Comparison of ENCODE assay signal across 1 cellular context in genomic region chr16:12803203-12804093, GRCh38.
TF ChIP-seq lines count a peak whose summit lies in the region.

Gene CPPED1 (minus strand): TSS chr16:12803887. CDS start chr16:12803776, 111 bp downstream.

TF ChIP-seq in HepG2, 621 proteins besides CTCF, POLR2A, EP300 and RAD21 (continued from another document and continues in another):
- TF ChIP-seq ZBTB39 (CRISPR knock-in tag; IDR thresholded peaks at IDR 0.05) (peak; percentile 46), ZBTB1 (CRISPR knock-in tag; IDR thresholded peaks at IDR 0.05; ENCODE audit: borderline replicate concordance) (no peak), DPF2 (CRISPR knock-in tag; IDR thresholded peaks at IDR 0.05; ENCODE audit: borderline replicate concordance, low read depth) (peak; percentile 24; the same call in 1 of the 2 replicates), FIP1L1 (IDR thresholded peaks at IDR 0.05; ENCODE audit: borderline replicate concordance, insufficient read depth, low read depth, low read length) (peak; percentile 99), ZNF687 (CRISPR knock-in tag; IDR thresholded peaks at IDR 0.05) (peak; percentile 99), ZNF235 (CRISPR knock-in tag; IDR thresholded peaks at IDR 0.05; ENCODE audit: borderline replicate concordance) (peak; percentile 86; the same call in 1 of the 2 replicates), MATR3 (CRISPR knock-in tag; IDR thresholded peaks at IDR 0.05) (0 out of 2 replicates have a peak, but pooled peaks have one; percentile 40), HNRNPH1 (optimal IDR thresholded peaks at IDR 0.05; ENCODE audit: low read depth, low read length) (no peak), FOSL2 (CRISPR knock-in tag; IDR thresholded peaks at IDR 0.05) (no peak; the same call in none of the 2 replicates), ZNF367 (CRISPR knock-in tag; IDR thresholded peaks at IDR 0.05; ENCODE audit: borderline replicate concordance) (peak; percentile 92), ZNF570 (CRISPR knock-in tag; IDR thresholded peaks at IDR 0.05; ENCODE audit: borderline replicate concordance) (peak; percentile 15; the same call in 1 of the 2 replicates), GMEB2 (CRISPR knock-in tag; IDR thresholded peaks at IDR 0.05; ENCODE audit: low read depth) (peak; percentile 31; the same call in 1 of the 2 replicates), ZNF552 (CRISPR knock-in tag; IDR thresholded peaks at IDR 0.05; ENCODE audit: borderline replicate concordance) (peak; percentile 95), SMC3 (IDR thresholded peaks at IDR 0.05; ENCODE audit: low read length) (no peak; the same call in 1 of the 2 replicates), SPEN (CRISPR knock-in tag; IDR thresholded peaks at IDR 0.05; ENCODE audit: low read depth) (peak; percentile 99), ZNF883 (CRISPR knock-in tag; IDR thresholded peaks at IDR 0.05; ENCODE audit: not compliant biosample characterization) (peak; percentile 97), MAFF (IDR thresholded peaks at IDR 0.05; ENCODE audit: low read depth, low read length) (0 out of 2 replicates have a peak, but pooled peaks have one; percentile 6), ZNF276 (CRISPR knock-in tag; IDR thresholded peaks at IDR 0.05; ENCODE audit: low read depth) (peak; percentile 98), GATAD2A (CRISPR knock-in tag; IDR thresholded peaks at IDR 0.05) (peak; percentile 95), ZNF468 (CRISPR knock-in tag; IDR thresholded peaks at IDR 0.05) (0 out of 2 replicates have a peak, but pooled peaks have one; percentile 80), RAD51 (IDR thresholded peaks at IDR 0.05; ENCODE audit: borderline replicate concordance) (no peak), GABPB1 (CRISPR knock-in tag; IDR thresholded peaks at IDR 0.05) (peak; percentile 98), FOXO1 (CRISPR knock-in tag; IDR thresholded peaks at IDR 0.05) (peak; percentile 89), ZBTB20 (CRISPR knock-in tag; IDR thresholded peaks at IDR 0.05; ENCODE audit: borderline replicate concordance, low read depth) (peak; percentile 99), ZBTB3 (CRISPR knock-in tag; IDR thresholded peaks at IDR 0.05; ENCODE audit: borderline replicate concordance, low read depth) (peak; percentile 88), ZNF318 (CRISPR knock-in tag; IDR thresholded peaks at IDR 0.05) (peak; percentile 96), ZNF180 (CRISPR knock-in tag; IDR thresholded peaks at IDR 0.05; ENCODE audit: borderline replicate concordance, low read depth) (peak; percentile 77; the same call in 1 of the 2 replicates), ZNF768 (CRISPR knock-in tag; IDR thresholded peaks at IDR 0.05) (peak; percentile 94), ZNF280B (CRISPR knock-in tag; IDR thresholded peaks at IDR 0.05; ENCODE audit: borderline replicate concordance) (peak; percentile 100), XRCC5 (optimal IDR thresholded peaks at IDR 0.05; ENCODE audit: low read length) (peak; percentile 100), XBP1 (CRISPR knock-in tag; IDR thresholded peaks at IDR 0.05) (no peak; the same call in 1 of the 2 replicates), DDIT3 (CRISPR knock-in tag; IDR thresholded peaks at IDR 0.05) (no peak), ZNF781 (CRISPR knock-in tag; IDR thresholded peaks at IDR 0.05; ENCODE audit: borderline replicate concordance, not compliant biosample characterization) (peak; percentile 99), SIX4 (CRISPR knock-in tag; IDR thresholded peaks at IDR 0.05) (peak; percentile 62; the same call in 1 of the 2 replicates), ZNF460 (CRISPR knock-in tag; IDR thresholded peaks at IDR 0.05; ENCODE audit: borderline replicate concordance) (peak; percentile 85; the same call in 1 of the 2 replicates)
